8 cellular contexts compared by ENCODE assay signal in the genomic region with DNA sequence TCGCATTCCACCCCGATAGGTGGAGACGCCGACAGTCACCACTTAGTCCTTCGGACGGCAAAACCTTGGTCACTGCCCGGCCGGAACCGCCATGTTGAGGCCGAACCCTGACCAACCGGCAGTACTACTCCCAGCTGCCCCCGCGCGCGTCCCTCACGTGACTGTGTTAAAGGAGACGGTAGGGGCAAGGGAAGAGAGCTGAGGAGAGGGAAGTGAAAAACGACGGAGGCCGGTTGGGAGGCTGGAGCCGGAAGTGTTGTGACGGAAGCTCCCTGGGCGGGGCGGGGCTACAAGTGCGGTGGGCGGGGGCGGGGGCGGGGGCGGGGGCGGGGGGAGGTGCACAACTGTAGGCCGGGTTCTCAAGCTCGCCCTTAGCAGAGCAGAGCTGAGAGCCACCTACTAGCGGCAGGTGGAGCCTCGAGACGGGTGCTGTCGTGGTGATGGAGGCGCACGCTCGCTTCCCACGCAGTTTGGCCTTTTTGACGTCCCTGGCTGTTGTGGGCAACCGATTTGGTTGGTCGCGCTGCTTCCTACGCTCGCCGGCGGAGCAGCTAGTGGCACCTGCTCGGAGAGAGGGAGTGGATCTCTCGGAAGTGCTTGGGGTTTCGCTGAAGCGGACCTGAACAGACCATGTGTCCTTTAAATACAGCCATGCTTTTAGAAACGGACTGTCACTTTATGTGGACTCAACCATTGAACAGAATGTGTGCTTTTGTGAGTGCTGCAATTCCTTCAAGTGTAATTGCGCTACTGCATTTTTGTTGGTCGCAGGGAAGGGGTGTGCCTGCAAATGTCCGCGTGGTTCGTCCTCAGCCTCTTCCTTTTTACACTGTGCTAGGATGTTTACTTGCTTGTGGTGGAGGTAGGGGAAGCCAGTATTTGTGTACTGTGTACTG. TPM values are rescaled to one million over a fixed set of nuclear protein-coding genes. Genes with fewer than 3 reads are reported as not detected.
DNase-seq lines count a peak whose midpoint lies in the region; ATAC-seq and TF ChIP-seq lines count a peak whose summit lies in the region.

A gene with protein sequence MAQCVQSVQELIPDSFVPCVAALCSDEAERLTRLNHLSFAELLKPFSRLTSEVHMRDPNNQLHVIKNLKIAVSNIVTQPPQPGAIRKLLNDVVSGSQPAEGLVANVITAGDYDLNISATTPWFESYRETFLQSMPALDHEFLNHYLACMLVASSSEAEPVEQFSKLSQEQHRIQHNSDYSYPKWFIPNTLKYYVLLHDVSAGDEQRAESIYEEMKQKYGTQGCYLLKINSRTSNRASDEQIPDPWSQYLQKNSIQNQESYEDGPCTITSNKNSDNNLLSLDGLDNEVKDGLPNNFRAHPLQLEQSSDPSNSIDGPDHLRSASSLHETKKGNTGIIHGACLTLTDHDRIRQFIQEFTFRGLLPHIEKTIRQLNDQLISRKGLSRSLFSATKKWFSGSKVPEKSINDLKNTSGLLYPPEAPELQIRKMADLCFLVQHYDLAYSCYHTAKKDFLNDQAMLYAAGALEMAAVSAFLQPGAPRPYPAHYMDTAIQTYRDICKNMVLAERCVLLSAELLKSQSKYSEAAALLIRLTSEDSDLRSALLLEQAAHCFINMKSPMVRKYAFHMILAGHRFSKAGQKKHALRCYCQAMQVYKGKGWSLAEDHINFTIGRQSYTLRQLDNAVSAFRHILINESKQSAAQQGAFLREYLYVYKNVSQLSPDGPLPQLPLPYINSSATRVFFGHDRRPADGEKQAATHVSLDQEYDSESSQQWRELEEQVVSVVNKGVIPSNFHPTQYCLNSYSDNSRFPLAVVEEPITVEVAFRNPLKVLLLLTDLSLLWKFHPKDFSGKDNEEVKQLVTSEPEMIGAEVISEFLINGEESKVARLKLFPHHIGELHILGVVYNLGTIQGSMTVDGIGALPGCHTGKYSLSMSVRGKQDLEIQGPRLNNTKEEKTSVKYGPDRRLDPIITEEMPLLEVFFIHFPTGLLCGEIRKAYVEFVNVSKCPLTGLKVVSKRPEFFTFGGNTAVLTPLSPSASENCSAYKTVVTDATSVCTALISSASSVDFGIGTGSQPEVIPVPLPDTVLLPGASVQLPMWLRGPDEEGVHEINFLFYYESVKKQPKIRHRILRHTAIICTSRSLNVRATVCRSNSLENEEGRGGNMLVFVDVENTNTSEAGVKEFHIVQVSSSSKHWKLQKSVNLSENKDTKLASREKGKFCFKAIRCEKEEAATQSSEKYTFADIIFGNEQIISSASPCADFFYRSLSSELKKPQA (N-terminal part only) (minus strand): TSS at position 130 of the 896 bp plus-strand sequence. CDS start 364 bp downstream, outside the sequence.

- peak within 1 kb of the TSS; percentile 99 for H3K4me3 ChIP-seq in Jurkat, Clone E6-1 (ENCODE audit: low read length)
- peak within 1 kb of the TSS; percentile 90 for H3K4me3 ChIP-seq in PC-9
- H3K4me3 ChIP-seq in esophagus (ENCODE audit: low read depth in 1 of 2, low read length in 2 of 2) = peak within 1 kb of the TSS; percentile 89 to 97
- H3K4me3 ChIP-seq in muscle layer of colon (ENCODE audit: low read depth in 1 of 2, low read length in 2 of 2) = peak within 1 kb of the TSS; percentile 97 to 98

- CTCF ChIA-PET in PC-9 (lab: Charles Lee) = interaction anchor here (0.6 to 1.1 kb wide), 3 partner anchors 129 to 374 kb away, joined by 4 to 5 read pairs (median 4); no protein-coding TSS in a partner anchor

- H3K36me3 ChIP-seq in PC-9 (ENCODE audit: low read depth) (no peaks in the 10 kb centered on the region), esophagus (ENCODE audit: control insufficient read depth in 2 of 2, insufficient read depth in 2 of 2, low read length in 1 of 2) (no peaks in the 10 kb centered on the region), muscle layer of colon (ENCODE audit: insufficient read depth, low read length) (no peaks in the 10 kb centered on the region)

- WGBS in esophagus, 2 donors = 0% methylated on average over 53 to 57 of the region's 58 CpGs

- H3F3A ChIP-seq in PC-9 (ENCODE audit: insufficient read depth, low read depth) = peaks cover 4% of the 10 kb centered on the region

- intact Hi-C loops in PC-9 (cut with micrococcal nuclease; ENCODE audit: unreplicated experiment) = loop anchor here (5.0 kb wide), 1 partner anchor 149 kb away; a partner anchor contains a TSS

- H3K4me1 ChIP-seq in PC-9 (replicated peaks; ENCODE audit: insufficient read depth) (peaks cover 11% of the 10 kb centered on the region), esophagus (ENCODE audit: control insufficient read depth in 2 of 2, insufficient read depth in 2 of 2, low read length in 1 of 2) (no peaks in the 10 kb centered on the region), muscle layer of colon (ENCODE audit: insufficient read depth, low read length) (peaks cover 17% of the 10 kb centered on the region)

- peak; percentile 91 for DNase-seq in DMS53 treated with DMSO at 0.1 percent for 48 hours (lab: John Stamatoyannopoulos, UW; ENCODE audit: unreplicated experiment)
- peak; percentile 94 for DNase-seq in Jurkat, Clone E6-1 (ENCODE audit: low read depth, low spot score)
- peak; percentile 86 to 88 for DNase-seq in PC-9
- DNase-seq in activated T-cell treated with anti-CD3 and anti-CD28 coated beads, Interleukin-2, amount 50 U/mL, for 24 hours = peak; percentile 92
- DNase-seq in stimulated activated CD8-positive, alpha-beta memory T cell treated with anti-CD3 and anti-CD28 coated beads, Interleukin-7, amount 100 ng/mL, for 24 hours (ENCODE audit: low read depth) = peak; percentile 83

- no peaks in the 10 kb centered on the region for H3K9me2 ChIP-seq in PC-9 (ENCODE audit: insufficient read depth)

- no peak for TF ChIP-seq CTCF in PC-9 (conservative IDR thresholded peaks at IDR 0.05)

- peak within 1 kb of the TSS; percentile 100 for H3K27ac Mint-ChIP-seq in activated T-cell treated with anti-CD3 and anti-CD28 coated beads, Interleukin-2, amount 50 U/mL, for 24 hours

- no peaks in the 10 kb centered on the region for H3K9me3 ChIP-seq in PC-9 (ENCODE audit: insufficient read depth, low read depth)
- no peaks in the 10 kb centered on the region for H3K9me3 ChIP-seq in esophagus (ENCODE audit: control insufficient read depth in 2 of 2, insufficient read depth in 1 of 2, low read depth in 1 of 2, low read length in 1 of 2)
- H3K9me3 ChIP-seq in muscle layer of colon (ENCODE audit: low read length) = no peaks in the 10 kb centered on the region

- no peaks in the 10 kb centered on the region for H3K27me3 Mint-ChIP-seq in activated T-cell treated with anti-CD3 and anti-CD28 coated beads, Interleukin-2, amount 50 U/mL, for 24 hours

- no peaks in the 10 kb centered on the region for H3K9me3 Mint-ChIP-seq in activated T-cell treated with anti-CD3 and anti-CD28 coated beads, Interleukin-2, amount 50 U/mL, for 24 hours

- H4K20me1 ChIP-seq in PC-9 (ENCODE audit: insufficient read depth) = 0 out of 2 replicates have a peak, but pooled peaks cover 6% of the 10 kb centered on the region

- peak within 1 kb of the TSS; percentile 95 for H2AFZ ChIP-seq in PC-9

- peaks cover 43% of the 10 kb centered on the region for H3K79me2 ChIP-seq in PC-9 (ENCODE audit: low read depth)

- H3K4me1 Mint-ChIP-seq in activated T-cell treated with anti-CD3 and anti-CD28 coated beads, Interleukin-2, amount 50 U/mL, for 24 hours (ENCODE audit: low read depth) = peaks cover 45% of the 10 kb centered on the region

- H3K27ac ChIP-seq in PC-9 = peak within 1 kb of the TSS; percentile 80
- peak within 1 kb of the TSS; percentile 94 to 96 for H3K27ac ChIP-seq in esophagus (ENCODE audit: low read depth in 2 of 2, low read length in 1 of 2)
- peak within 1 kb of the TSS; percentile 96 for H3K27ac ChIP-seq in muscle layer of colon (ENCODE audit: low read depth, low read length)

- H3K27me3 ChIP-seq in PC-9 (ENCODE audit: insufficient read depth, low read depth) = no peaks in the 10 kb centered on the region
- H3K27me3 ChIP-seq in esophagus (ENCODE audit: control insufficient read depth in 1 of 2, insufficient read depth in 2 of 2, low read length in 2 of 2) = no peaks in the 10 kb centered on the region
- no peaks in the 10 kb centered on the region for H3K27me3 ChIP-seq in muscle layer of colon (ENCODE audit: control insufficient read depth in 1 of 2, insufficient read depth in 2 of 2, low read length in 2 of 2)

- peak within 1 kb of the TSS; percentile 89 for H3K4me2 ChIP-seq in PC-9

- BruUV-seq in PC-9 (replicated peaks; lab: Mats Ljungman, UMichigan) = TSS peak; percentile 92

- peak within 1 kb of the TSS; percentile 100 for H3K4me3 Mint-ChIP-seq in activated T-cell treated with anti-CD3 and anti-CD28 coated beads, Interleukin-2, amount 50 U/mL, for 24 hours

- peaks cover 28% of the 10 kb centered on the region for H3K36me3 Mint-ChIP-seq in activated T-cell treated with anti-CD3 and anti-CD28 coated beads, Interleukin-2, amount 50 U/mL, for 24 hours (ENCODE audit: low read depth)

- peak within 1 kb of the TSS; percentile 66 for H3K9ac ChIP-seq in muscle layer of colon (ENCODE audit: low read length)

- POLR2A ChIA-PET in PC-9 (lab: Charles Lee; ENCODE audit: unreplicated experiment) = interaction anchor here (0.6 to 0.7 kb wide), 3 partner anchors 143 to 453 kb away, joined by 6 to 15 read pairs (median 8); no protein-coding TSS in a partner anchor

- ATAC-seq in GM21619 (IDR thresholded peaks at IDR 0.05; ENCODE audit: unreplicated experiment) = peak; percentile 81

RNA-seq across cellular contexts. Expression of the gene that starts here (rescaled TPM):
- 24.9 TPM for polyA plus RNA-seq in Jurkat, Clone E6-1 (2012; ENCODE audit: insufficient read depth, insufficient read length)
- 20.9 and 21.7 TPM in 2 replicates for total RNA-seq in PC-9 (2021)
- 10 to 100 TPM; 16.3 to 20.9 TPM for polyA plus RNA-seq in esophagus

Comparison
In these comparisons a context has a peak if more than half of its experiments do, and no peak if none do; other contexts are left out.
1. Peak in every context shown above with its lines: DNase-seq, ATAC-seq, H3K4me3 ChIP-seq and H3K27ac ChIP-seq.